ENCODE assay signal across 7 cellular contexts in genomic region chr16:69311115-69311532, GRCh38. TPM values are rescaled to one million over a fixed set of nuclear protein-coding genes. Genes with fewer than 3 reads are reported as not detected.
DNase-seq lines count a peak whose midpoint lies in the region; ATAC-seq and TF ChIP-seq lines count a peak whose summit lies in the region.

VPS4A (plus strand) TSS chr16:69311350; CDS start chr16:69311512, 162 bp downstream.

- peak within 1 kb of the TSS; percentile 84 for H3K4me3 ChIP-seq in astrocyte of the spinal cord (ENCODE audit: low read depth, low read length)

- intact Hi-C loops in sciatic nerve (cut with DNase I) = no loop called here

- in situ Hi-C loops in astrocyte of the spinal cord (cut with HindIII; ENCODE audit: low sequenced_read_pairs) = no loop called here

- ATAC-seq in GM18511 (IDR thresholded peaks at IDR 0.05; ENCODE audit: unreplicated experiment) (peak; percentile 92), HG03039 (IDR thresholded peaks at IDR 0.05; ENCODE audit: unreplicated experiment) (peak; percentile 91), sciatic nerve (peak; percentile 98)

- TF ChIP-seq CTCF in astrocyte of the spinal cord (IDR thresholded peaks at IDR 0.05; ENCODE audit: low read depth, low read length) = peak; percentile 89

- DNase-seq in NCI-H2081 (lab: John Stamatoyannopoulos, UW) (peak; percentile 88 to 90), T1000 (lab: John Stamatoyannopoulos, UW) (peak; percentile 93), astrocyte of the spinal cord (ENCODE audit: low read depth, low spot score) (peak; percentile 97), hypothalamus (lab: John Stamatoyannopoulos, UW) (peak; percentile 60 to 98 (median 95)), sciatic nerve (ENCODE audit: low spot score) (peak; percentile 98)

RNA-seq across cellular contexts. Expression of gene VPS4A, which starts in this region (rescaled TPM):
- 24.8 TPM for total RNA-seq in sciatic nerve

Comparison
In these comparisons a context has a peak if more than half of its experiments do, and no peak if none do; other contexts are left out.
1. Peak in every context shown above with its lines: DNase-seq, ATAC-seq and H3K4me3 ChIP-seq.